Comparison of ENCODE assay signal across 21 cellular contexts in genomic region chr4:61152433-61152832, GRCh38. TPM values are rescaled to one million over a fixed set of nuclear protein-coding genes. Genes with fewer than 3 reads are reported as not detected.
"Had no signal": no experiment of that assay in that cellular context is flagged by ENCODE, and none has a peak within 500 bp of the region (broad histone marks: within the 10 kb centered on the region; RNA-seq: fewer than 3 reads in every experiment).

No MANE protein-coding gene starts in this region.

- H3K27ac ChIP-seq: heart left ventricle, parathyroid adenoma, right lobe of liver, skin epidermis, tibial artery had no signal

- H3K27me3 ChIP-seq: heart left ventricle, right lobe of liver, tibial artery had no signal

- H3K36me3 Mint-ChIP-seq: brain; stimulated activated effector memory CD8-positive, alpha-beta T cell treated with anti-CD3 and anti-CD28 coated beads, Interleukin-12 subunit alpha, Interleukin-12 subunit beta, amount 100 ng/mL, for 72 hours had no signal

- DNase-seq: activated CD4-positive, alpha-beta T cell treated with anti-CD3 and anti-CD28 coated beads, Interleukin-2, amount 10 ng/mL, durations not matched to agents 7 days and 5 days; activated CD8-positive, alpha-beta T cell treated with anti-CD3 and anti-CD28 coated beads, Interleukin-2, amount 10 ng/mL, durations not matched to agents 7 days and 5 days; activated gamma-delta T cell; activated naive CD4-positive, alpha-beta T cell treated with anti-CD3 and anti-CD28 coated beads, Interleukin-2, amount 50 U/mL, for 16 hours; aorta; effector CD4-positive, alpha-beta T cell; heart left ventricle; nucleus accumbens; right lobe of liver; stimulated activated CD4-positive, alpha-beta T cell treated with anti-CD3 and anti-CD28 coated beads, Interleukin-1b, Interleukin-23, amount 100 ng/mL, for 48 hours; stimulated activated naive CD8-positive, alpha-beta T cell treated with anti-CD3 and anti-CD28 coated beads, Interleukin-15, amount 100 ng/mL, for 72 hours; T1000; tibial artery had no signal

- H3K79me2 ChIP-seq: parathyroid adenoma had no signal

- H3K9me3 ChIP-seq: heart left ventricle, right lobe of liver, tibial artery had no signal

- H3K27me3 Mint-ChIP-seq: activated CD4-positive, alpha-beta T cell treated with anti-CD3 and anti-CD28 coated beads, Interleukin-2, amount 10 ng/mL, durations not matched to agents 7 days and 5 days; brain; dendritic cell treated with granulocyte-macrophage colony-stimulating factor and Interleukin-4, amounts not matched to agents 40 ng/mL and 50 ng/mL, for 4 days; stimulated activated naive CD8-positive, alpha-beta T cell treated with anti-CD3 and anti-CD28 coated beads, Interleukin-15, amount 100 ng/mL, for 72 hours had no signal

- H3K4me3 ChIP-seq: heart left ventricle, right lobe of liver, skin epidermis, tibial artery had no signal

- H3K4me1 ChIP-seq: heart left ventricle, parathyroid adenoma, right lobe of liver, tibial artery had no signal

- H2AFZ ChIP-seq: parathyroid adenoma had no signal

- ATAC-seq: activated CD8-positive, alpha-beta T cell treated with anti-CD3 and anti-CD28 coated beads, Interleukin-2, amount 10 ng/mL, durations not matched to agents 7 days and 5 days; heart left ventricle; right lobe of liver; stimulated activated effector memory CD8-positive, alpha-beta T cell treated with anti-CD3 and anti-CD28 coated beads, Interleukin-12 subunit alpha, Interleukin-12 subunit beta, amount 100 ng/mL, for 72 hours; stimulated activated naive CD8-positive, alpha-beta T cell treated with anti-CD3 and anti-CD28 coated beads, Interleukin-15, amount 100 ng/mL, for 72 hours had no signal

- H3K9ac ChIP-seq: parathyroid adenoma had no signal

- H3K9me3 Mint-ChIP-seq: activated CD4-positive, alpha-beta T cell treated with anti-CD3 and anti-CD28 coated beads, Interleukin-2, amount 10 ng/mL, durations not matched to agents 7 days and 5 days; dendritic cell treated with granulocyte-macrophage colony-stimulating factor and Interleukin-4, amounts not matched to agents 40 ng/mL and 50 ng/mL, for 4 days; nephron; T-helper 1 cell treated with Interleukin-12 subunit alpha and Interleukin-12 subunit beta and Interleukin-4 antibody, amounts not matched to agents 30 μg/mL and 1 μg/mL, for 36 hours had no signal

- H3K36me3 ChIP-seq: heart left ventricle, right lobe of liver, tibial artery had no signal

- H3K4me3 Mint-ChIP-seq: activated CD4-positive, alpha-beta T cell treated with anti-CD3 and anti-CD28 coated beads, Interleukin-2, amount 10 ng/mL, durations not matched to agents 7 days and 5 days; activated CD8-positive, alpha-beta T cell treated with anti-CD3 and anti-CD28 coated beads, Interleukin-2, amount 10 ng/mL, durations not matched to agents 7 days and 5 days; activated T-helper 1 cell treated with anti-CD3 and anti-CD28 coated beads, Interleukin-12 subunit alpha, Interleukin-12 subunit beta, Interleukin-2, Interleukin-4 antibody, amounts not matched to agents 30 ng/mL and 10 ng/mL and 1 ng/mL, durations not matched to agents 14 hours and 24 hours and 36 hours; brain; dendritic cell treated with granulocyte-macrophage colony-stimulating factor and Interleukin-4, amounts not matched to agents 40 ng/mL and 50 ng/mL, for 4 days; nephron; stimulated activated effector memory CD8-positive, alpha-beta T cell treated with anti-CD3 and anti-CD28 coated beads, Interleukin-12 subunit alpha, Interleukin-12 subunit beta, amount 100 ng/mL, for 72 hours; stimulated activated naive CD8-positive, alpha-beta T cell treated with anti-CD3 and anti-CD28 coated beads, Interleukin-15, amount 100 ng/mL, for 72 hours; T-helper 1 cell treated with Interleukin-12 subunit alpha and Interleukin-12 subunit beta and Interleukin-4 antibody, amounts not matched to agents 30 μg/mL and 1 μg/mL, for 36 hours had no signal

- H3K27ac Mint-ChIP-seq: activated CD4-positive, alpha-beta T cell treated with anti-CD3 and anti-CD28 coated beads, Interleukin-2, amount 10 ng/mL, durations not matched to agents 7 days and 5 days; activated CD8-positive, alpha-beta T cell treated with anti-CD3 and anti-CD28 coated beads, Interleukin-2, amount 10 ng/mL, durations not matched to agents 7 days and 5 days; activated T-helper 1 cell treated with anti-CD3 and anti-CD28 coated beads, Interleukin-12 subunit alpha, Interleukin-12 subunit beta, Interleukin-2, Interleukin-4 antibody, amounts not matched to agents 30 ng/mL and 10 ng/mL and 1 ng/mL, durations not matched to agents 14 hours and 24 hours and 36 hours; brain; dendritic cell treated with granulocyte-macrophage colony-stimulating factor and Interleukin-4, amounts not matched to agents 40 ng/mL and 50 ng/mL, for 4 days; nephron; stimulated activated effector memory CD8-positive, alpha-beta T cell treated with anti-CD3 and anti-CD28 coated beads, Interleukin-12 subunit alpha, Interleukin-12 subunit beta, amount 100 ng/mL, for 72 hours; stimulated activated naive CD8-positive, alpha-beta T cell treated with anti-CD3 and anti-CD28 coated beads, Interleukin-15, amount 100 ng/mL, for 72 hours; T-helper 1 cell treated with Interleukin-12 subunit alpha and Interleukin-12 subunit beta and Interleukin-4 antibody, amounts not matched to agents 30 μg/mL and 1 μg/mL, for 36 hours had no signal

- H3K4me1 Mint-ChIP-seq: activated CD4-positive, alpha-beta T cell treated with anti-CD3 and anti-CD28 coated beads, Interleukin-2, amount 10 ng/mL, durations not matched to agents 7 days and 5 days; brain; nephron; stimulated activated effector memory CD8-positive, alpha-beta T cell treated with anti-CD3 and anti-CD28 coated beads, Interleukin-12 subunit alpha, Interleukin-12 subunit beta, amount 100 ng/mL, for 72 hours; stimulated activated naive CD8-positive, alpha-beta T cell treated with anti-CD3 and anti-CD28 coated beads, Interleukin-15, amount 100 ng/mL, for 72 hours had no signal

RNA-seq across cellular contexts. Expression of gene ADGRL3, which starts 47.7 kb away (rescaled TPM):
- total RNA-seq: activated CD4-positive, alpha-beta T cell treated with anti-CD3 and anti-CD28 coated beads, Interleukin-2, amount 10 ng/mL, durations not matched to agents 7 days and 5 days; activated CD8-positive, alpha-beta T cell treated with anti-CD3 and anti-CD28 coated beads, Interleukin-2, amount 10 ng/mL, durations not matched to agents 7 days and 5 days; activated T-helper 1 cell treated with anti-CD3 and anti-CD28 coated beads, Interleukin-12 subunit alpha, Interleukin-12 subunit beta, Interleukin-2, Interleukin-4 antibody, amounts not matched to agents 30 ng/mL and 10 ng/mL and 1 ng/mL, durations not matched to agents 14 hours and 24 hours and 36 hours had no signal
